ENCODE assay signal across 25 cellular contexts in the genomic region with DNA sequence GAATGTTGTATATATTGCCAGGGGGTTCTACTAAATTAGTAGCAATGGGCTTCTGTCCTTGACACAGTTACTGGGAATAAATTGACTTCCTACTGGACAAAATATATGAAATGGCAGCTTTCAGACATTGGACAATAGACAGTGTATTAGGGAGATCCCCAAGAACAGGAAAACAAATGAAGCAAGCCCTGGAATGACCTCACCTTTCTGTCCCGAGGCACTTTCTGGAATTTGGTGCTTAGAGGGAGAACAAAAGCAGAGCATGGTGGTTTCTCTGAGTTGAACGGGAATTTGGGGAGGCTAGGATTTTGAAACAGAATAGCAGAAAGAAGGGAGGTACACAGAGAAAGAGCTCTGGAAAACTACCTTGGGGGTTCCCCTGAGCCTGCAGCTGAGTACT.
DNase-seq lines count a peak whose midpoint lies in the region; ATAC-seq, FAIRE-seq and TF ChIP-seq lines count a peak whose summit lies in the region.
"Had no signal": no experiment of that assay in that cellular context is flagged by ENCODE, and none has a peak within 500 bp of the region (broad histone marks: within the 10 kb centered on the region; RNA-seq: fewer than 3 reads in every experiment).

No MANE protein-coding gene starts in this region.

- no peak overlapping the region for H3K23ac ChIP-seq in mesendoderm (ENCODE audit: low read length)

- H3K4me2 ChIP-seq in endothelial cell of umbilical vein (ENCODE audit: insufficient read depth, low read length) (no peak overlapping the region), mesendoderm (ENCODE audit: low read length) (no peak overlapping the region)
- H3K4me2 ChIP-seq: BLaER1, KMS-11 had no signal

- H3K56ac ChIP-seq in mesendoderm (ENCODE audit: low read length), result no peak overlapping the region

- H3K9me1 ChIP-seq in endothelial cell of umbilical vein (replicated peaks; ENCODE audit: control insufficient read depth, extremely low read depth, insufficient read depth, low read length), result no peaks in the 10 kb centered on the region

- POLR2A ChIA-PET in endothelial cell of umbilical vein (lab: Charles Lee), result no interaction called here

- no CpG with 5 or more reads among the region's 2 CpGs for WGBS in mesendoderm (ENCODE audit: extremely low coverage, insufficient coverage, low lambda C conversion rate)

- no peaks in the 10 kb centered on the region for H3K4me1 ChIP-seq in HUES48 (ENCODE audit: control insufficient read depth, insufficient read depth, low read length)
- no peaks in the 10 kb centered on the region for H3K4me1 ChIP-seq in endothelial cell of umbilical vein (ENCODE audit: control insufficient read depth, extremely low read depth, insufficient read depth, low read length)
- no peaks in the 10 kb centered on the region for H3K4me1 ChIP-seq in mesendoderm (ENCODE audit: control insufficient read depth, low read depth, low read length)
- H3K4me1 ChIP-seq in left lung, result no peaks in the 10 kb centered on the region
- H3K4me1 ChIP-seq: BLaER1, SJSA1 had no signal

- no peak overlapping the region for H4K8ac ChIP-seq in mesendoderm (ENCODE audit: low read depth, low read length)

- H4K20me1 ChIP-seq in endothelial cell of umbilical vein (replicated peaks; ENCODE audit: control insufficient read depth, extremely low read depth, insufficient read depth, low read length), result no peaks in the 10 kb centered on the region
- H4K20me1 ChIP-seq: BLaER1 had no signal

- H3K79me2 ChIP-seq in endothelial cell of umbilical vein (ENCODE audit: control insufficient read depth, insufficient read depth, low read length) (no peaks in the 10 kb centered on the region), mesendoderm (ENCODE audit: control insufficient read depth, insufficient read depth, low read length) (no peaks in the 10 kb centered on the region)

- no peak for ATAC-seq in HG03442 (IDR thresholded peaks at IDR 0.05; ENCODE audit: unreplicated experiment)
- no peak for ATAC-seq in left lung

- H3K18ac ChIP-seq in mesendoderm (ENCODE audit: low read length), result no peak overlapping the region

- H3K9ac ChIP-seq in HUES48 (ENCODE audit: low read depth, low read length) (peak overlapping the region; percentile 25; the same call in 1 of the 2 replicates), endothelial cell of umbilical vein (replicated peaks; ENCODE audit: extremely low read depth, insufficient read depth, low read length) (no peak overlapping the region), mesendoderm (ENCODE audit: low read length) (no peak overlapping the region)
- H3K9ac ChIP-seq: BLaER1, KMS-11 had no signal

- no peak overlapping the region for H3K4me3 ChIP-seq in HUES48 (ENCODE audit: low read depth, low read length)
- no peak overlapping the region for H3K4me3 ChIP-seq in endothelial cell of umbilical vein (replicated peaks in 1 of 3; ENCODE audit: insufficient read depth in 1 of 3, low read depth in 1 of 3, low read length in 3 of 3)
- H3K4me3 ChIP-seq in mesendoderm (ENCODE audit: low read length), result no peak overlapping the region
- H3K4me3 ChIP-seq in left lung, result no peak overlapping the region
- H3K4me3 ChIP-seq: BLaER1, SJSA1 had no signal

- H2AK5ac ChIP-seq in mesendoderm (ENCODE audit: low read length), result no peak overlapping the region

- no peak overlapping the region for H4K5ac ChIP-seq in mesendoderm (ENCODE audit: low read length)

- H3K79me1 ChIP-seq in mesendoderm (ENCODE audit: low read length), result no peaks in the 10 kb centered on the region

- no peak for TF ChIP-seq CTCF in endothelial cell of umbilical vein (IDR thresholded peaks at IDR 0.05; ENCODE audit: extremely low read depth in 1 of 2, insufficient read depth in 1 of 2, low read depth in 1 of 2, low read length in 2 of 2)
- no peak for TF ChIP-seq CTCF in left lung (IDR thresholded peaks at IDR 0.05)

- dilution Hi-C loops in endothelial cell of umbilical vein (cut with MboI; ENCODE audit: extremely low pct_ligation_motif_present, low sequenced_read_pairs), result no loop called here

- intact Hi-C loops in endothelial cell of umbilical vein (cut with micrococcal nuclease) (no loop called here), left lung (cut with DNase I) (no loop called here)

- H2BK5ac ChIP-seq in mesendoderm (ENCODE audit: low read length), result no peak overlapping the region

- H2BK120ac ChIP-seq in mesendoderm (ENCODE audit: low read depth, low read length), result no peak overlapping the region

- no peak overlapping the region for H2BK15ac ChIP-seq in mesendoderm (replicated peaks; ENCODE audit: low read depth)

- CTCF ChIA-PET in endothelial cell of umbilical vein (lab: Charles Lee), result no interaction called here

- no peak overlapping the region for H2AFZ ChIP-seq in endothelial cell of umbilical vein (ENCODE audit: low read depth, low read length)

- no peaks in the 10 kb centered on the region for H3K36me3 ChIP-seq in HUES48 (ENCODE audit: control insufficient read depth, insufficient read depth, low read length)
- H3K36me3 ChIP-seq in endothelial cell of umbilical vein (ENCODE audit: control insufficient read depth in 2 of 2, extremely low read depth in 1 of 2, insufficient read depth in 2 of 2, low read length in 2 of 2), result no peaks in the 10 kb centered on the region
- H3K36me3 ChIP-seq in mesendoderm (ENCODE audit: control insufficient read depth, insufficient read depth, low read length), result no peaks in the 10 kb centered on the region
- no peaks in the 10 kb centered on the region for H3K36me3 ChIP-seq in left lung
- H3K36me3 ChIP-seq: BLaER1, SJSA1 had no signal

- H3K27me3 ChIP-seq in HUES48 (ENCODE audit: control insufficient read depth, insufficient read depth, low read length), result no peaks in the 10 kb centered on the region
- H3K27me3 ChIP-seq in endothelial cell of umbilical vein (ENCODE audit: control insufficient read depth in 2 of 2, insufficient read depth in 2 of 2, low read length in 2 of 2), result no peaks in the 10 kb centered on the region
- H3K27me3 ChIP-seq in mesendoderm (ENCODE audit: insufficient read depth, low read length, poor library complexity), result no peaks in the 10 kb centered on the region
- H3K27me3 ChIP-seq in left lung, result no peaks in the 10 kb centered on the region
- H3K27me3 ChIP-seq: BLaER1, SJSA1 had no signal

- H3K9me3 ChIP-seq in HUES48 (ENCODE audit: control insufficient read depth, insufficient read depth, low read length) (no peaks in the 10 kb centered on the region; the same call in 1 of the 2 replicates), endothelial cell of umbilical vein (replicated peaks; ENCODE audit: control insufficient read depth, insufficient read depth, low read length) (no peaks in the 10 kb centered on the region), left lung (no peaks in the 10 kb centered on the region)
- H3K9me3 ChIP-seq: SJSA1 had no signal

- H3K27ac ChIP-seq in HUES48 (ENCODE audit: low read depth, low read length) (no peak overlapping the region), endothelial cell of umbilical vein (ENCODE audit: insufficient read depth, low read depth, low read length) (no peak overlapping the region), mesendoderm (ENCODE audit: low read depth, low read length) (no peak overlapping the region), left lung (no peak overlapping the region)
- H3K27ac ChIP-seq: BLaER1, KMS-11, SJSA1 had no signal

- TF ChIP-seq POLR2A in endothelial cell of umbilical vein (IDR thresholded peaks at IDR 0.05; ENCODE audit: low read depth, low read length), result no peak

- BruUV-seq in endothelial cell of umbilical vein (replicated peaks; lab: Mats Ljungman, UMichigan), result no TSS peak

- peak; percentile 5 for DNase-seq in AG20443 (ENCODE audit: low spot score)
- DNase-seq in endothelial cell of umbilical vein (ENCODE audit: low read depth, low spot score), result peak; percentile 2
- DNase-seq in mesendoderm, result peak; percentile 52
- no peak for DNase-seq in stimulated activated CD8-positive, alpha-beta memory T cell treated with anti-CD3 and anti-CD28 coated beads, Interleukin-4, amount 100 ng/mL, for 48 hours
- no peak for DNase-seq in NCI-H446 (lab: John Stamatoyannopoulos, UW)
- DNase-seq in left lung, result no peak
- DNase-seq: 8988T; CD4-positive, CD25-positive, alpha-beta regulatory T cell; DMS53; GF-D8; NCI-H1092 treated with DMSO at 0.1 percent for 48 hours; NCI-H1436; NCI-H187; NCI-H446 treated with DMSO at 0.1 percent for 48 hours; NCI-H526; NCI-H82; NK-92 treated with Interleukin-12 subunit alpha and Interleukin-12 subunit beta, amount 100 ng/mL, for 24 hours; Right ventricle myocardium superior; RPMI8226 had no signal

- H3K4ac ChIP-seq in mesendoderm (ENCODE audit: low read depth, low read length), result no peak overlapping the region

- no peak for FAIRE-seq in endothelial cell of umbilical vein (lab: Jason Lieb, UNC)
- FAIRE-seq: GM12891 had no signal

TF ChIP-seq in endothelial cell of umbilical vein, 7 proteins besides CTCF, POLR2A, EP300 and RAD21:
- TF ChIP-seq EZH2 (IDR thresholded peaks at IDR 0.05; ENCODE audit: borderline replicate concordance, low read depth, low read length, severe bottlenecking) (no peak), GATA2 (IDR thresholded peaks at IDR 0.05; ENCODE audit: insufficient read depth, insufficient read length, low read depth, low read length) (no peak), JUN (IDR thresholded peaks at IDR 0.05; ENCODE audit: borderline replicate concordance, insufficient read depth, insufficient read length, low read depth) (no peak), POLR2AphosphoS5 (IDR thresholded peaks at IDR 0.05; ENCODE audit: insufficient read depth, low read depth, low read length) (no peak), FOS (IDR thresholded peaks at IDR 0.05; ENCODE audit: borderline replicate concordance, insufficient read depth, low read length) (no peak), MYC (IDR thresholded peaks at IDR 0.05; ENCODE audit: low read depth, low read length) (no peak)
- TF ChIP-seq, protein P1, sequence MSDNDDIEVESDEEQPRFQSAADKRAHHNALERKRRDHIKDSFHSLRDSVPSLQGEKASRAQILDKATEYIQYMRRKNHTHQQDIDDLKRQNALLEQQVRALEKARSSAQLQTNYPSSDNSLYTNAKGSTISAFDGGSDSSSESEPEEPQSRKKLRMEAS (IDR thresholded peaks at IDR 0.05; ENCODE audit: insufficient read depth, insufficient read length), result no peak
TF ChIP-seq in endothelial cell of umbilical vein: peak in this region for 0.

Comparison
In these comparisons a context has a peak if more than half of its experiments do, and no peak if none do; other contexts are left out.
1. DNase-seq: peak in AG20443 (single experiment), endothelial cell of umbilical vein (single experiment) and mesendoderm (single experiment); none in stimulated activated CD8-positive, alpha-beta memory T cell treated with anti-CD3 and anti-CD28 coated beads, Interleukin-4, amount 100 ng/mL, for 48 hours (single experiment), NCI-H446 (0 of 2) and left lung (0 of 2).